In genomic region chr2:234544659-234545611, GRCh38 we compare ENCODE assay signal across 8 cellular contexts. TPM values are rescaled to one million over a fixed set of nuclear protein-coding genes. Genes with fewer than 3 reads are reported as not detected.
DNase-seq lines count a peak whose midpoint lies in the region; ATAC-seq, FAIRE-seq and TF ChIP-seq lines count a peak whose summit lies in the region.

No MANE protein-coding gene starts in this region.

- H3K4me2 ChIP-seq in astrocyte (ENCODE audit: low read length): no peak overlapping the region

- no peaks in the 10 kb centered on the region for H3K36me3 ChIP-seq in astrocyte (ENCODE audit: insufficient read depth, low read length)
- H3K36me3 ChIP-seq in iPS-18a (ENCODE audit: control insufficient read depth, low read depth, low read length): no peaks in the 10 kb centered on the region

- TF ChIP-seq CTCF in AG09319 (IDR thresholded peaks at IDR 0.05; ENCODE audit: low read depth, low read length) (peak; percentile 86), astrocyte (IDR thresholded peaks at IDR 0.05; ENCODE audit: insufficient read depth, low read depth, low read length) (peak; percentile 64)

- H3K79me2 ChIP-seq in astrocyte (ENCODE audit: insufficient read depth, low read length): no peaks in the 10 kb centered on the region

- no peaks in the 10 kb centered on the region for H3K27me3 Mint-ChIP-seq in astrocyte (ENCODE audit: low read depth, unreplicated experiment)

- FAIRE-seq in astrocyte (lab: Jason Lieb, UNC): peak; percentile 9

- no peaks in the 10 kb centered on the region for H3K36me3 Mint-ChIP-seq in astrocyte (ENCODE audit: low read depth, unreplicated experiment)

- peaks cover 11% of the 10 kb centered on the region for H3K4me1 ChIP-seq in astrocyte (ENCODE audit: insufficient read depth, low read length)
- peaks cover 31% of the 10 kb centered on the region for H3K4me1 ChIP-seq in iPS-18a (ENCODE audit: control insufficient read depth, low read depth, low read length)

- no peak overlapping the region for H3K4me3 Mint-ChIP-seq in astrocyte (ENCODE audit: unreplicated experiment)

- DNase-seq in AG09319 (ENCODE audit: extremely low read depth, low read depth) (no peak), Kasumi-1 (lab: John Stamatoyannopoulos, UW) (peak; percentile 15), T-helper 2 cell (peak; percentile 44 to 73 (median 61)), astrocyte (ENCODE audit: low read depth) (peak; percentile 48)
- DNase-seq in stimulated activated CD4-positive, alpha-beta T cell treated with anti-CD3 and anti-CD28 coated beads, Interleukin-15, amount 100 ng/mL, for 24 hours: peak; percentile 81

- H3K27me3 ChIP-seq in astrocyte (ENCODE audit: insufficient read depth, low read length) (no peaks in the 10 kb centered on the region), iPS-18a (ENCODE audit: control insufficient read depth, insufficient read depth, low read length) (peaks cover 9% of the 10 kb centered on the region)

- H3K4me3 ChIP-seq in astrocyte (ENCODE audit: insufficient read depth, low read depth, low read length): no peak overlapping the region
- H3K4me3 ChIP-seq in iPS-18a (ENCODE audit: low read length): peak overlapping the region; percentile 23

- H3K27ac ChIP-seq in astrocyte (ENCODE audit: low read depth, low read length) (no peak overlapping the region), iPS-18a (ENCODE audit: low read length) (no peak overlapping the region)

- H3K9me3 ChIP-seq in astrocyte (ENCODE audit: insufficient read depth, low read depth, low read length): no peaks in the 10 kb centered on the region
- no peaks in the 10 kb centered on the region for H3K9me3 ChIP-seq in iPS-18a (ENCODE audit: control insufficient read depth, low read depth, low read length)

- H2AFZ ChIP-seq in astrocyte (ENCODE audit: low read depth, low read length): no peak overlapping the region

- peak; percentile 80 for ATAC-seq in GM18868 (IDR thresholded peaks at IDR 0.05; ENCODE audit: unreplicated experiment)
- ATAC-seq in GM19035 (IDR thresholded peaks at IDR 0.05; ENCODE audit: unreplicated experiment): no peak

- H3K4me1 Mint-ChIP-seq in astrocyte (ENCODE audit: low read depth, unreplicated experiment): peaks cover 24% of the 10 kb centered on the region

- H3K9me3 Mint-ChIP-seq in astrocyte (ENCODE audit: unreplicated experiment): peaks cover 2% of the 10 kb centered on the region

- no peaks in the 10 kb centered on the region for H4K20me1 ChIP-seq in astrocyte (ENCODE audit: insufficient read depth, low read length)

- H3K9ac ChIP-seq in astrocyte (ENCODE audit: low read length) (no peak overlapping the region), iPS-18a (ENCODE audit: low read length) (no peak overlapping the region)

- no peak overlapping the region for H3K27ac Mint-ChIP-seq in astrocyte (ENCODE audit: unreplicated experiment)

RNA-seq across cellular contexts. Expression of gene ARL4C, which starts 48.1 kb away (rescaled TPM):
- total RNA-seq in astrocyte: 59.3 and 70.7 TPM in 2 replicates
